In the genomic region with DNA sequence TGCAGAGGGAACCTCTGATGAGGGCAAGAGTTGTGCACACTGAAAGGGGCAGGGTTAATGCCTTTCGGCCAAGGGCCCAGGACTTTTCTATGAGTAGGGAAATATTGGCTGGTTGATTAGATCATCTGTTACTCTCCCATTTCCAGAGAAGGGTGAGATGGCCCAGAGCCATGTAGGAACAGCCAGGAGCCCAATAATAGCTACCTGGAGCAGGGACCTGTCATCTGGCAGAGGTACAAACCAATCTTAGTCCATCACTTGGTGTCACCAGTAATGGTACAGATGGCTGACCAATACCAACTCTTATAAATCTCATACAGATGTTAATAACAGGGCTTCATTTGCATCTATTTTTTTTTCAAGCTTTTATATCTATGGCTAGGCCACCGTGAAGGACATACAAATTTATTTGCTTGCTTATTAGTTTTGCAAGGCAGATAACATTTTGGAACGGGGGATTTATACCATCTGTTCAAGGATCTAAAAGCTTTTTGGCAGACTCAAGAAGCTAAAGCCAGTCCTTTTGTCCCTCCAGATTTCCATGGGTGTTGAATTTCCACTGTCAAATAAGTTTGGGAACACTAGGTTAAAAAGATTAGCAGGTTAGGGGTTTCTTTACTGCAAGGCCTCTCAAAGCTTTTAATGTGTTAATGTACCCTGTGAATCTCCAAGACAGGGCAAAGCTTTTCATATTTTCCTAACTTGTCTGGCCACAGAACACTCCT, we compare ENCODE assay signal across 18 cellular contexts.
DNase-seq lines count a peak whose midpoint lies in the region; ATAC-seq and TF ChIP-seq lines count a peak whose summit lies in the region.
"Had no signal": no experiment of that assay in that cellular context is flagged by ENCODE, and none has a peak within 500 bp of the region (broad histone marks: within the 10 kb centered on the region; RNA-seq: fewer than 3 reads in every experiment).

No MANE protein-coding gene starts in this region.

- H3K27me3 ChIP-seq in heart right ventricle (no peaks in the 10 kb centered on the region), esophagus muscularis mucosa (no peaks in the 10 kb centered on the region)
- H3K27me3 ChIP-seq: BLaER1 treated with 17β-estradiol and CSF1 and Interleukin-3, amounts not matched to agents 10 nM and 100 nM had no signal

- ATAC-seq in left ventricle myocardium superior, result peak; percentile 8
- no peak for ATAC-seq in heart right ventricle
- no peak for ATAC-seq in GM18873 (IDR thresholded peaks at IDR 0.05; ENCODE audit: low FRiP score, unreplicated experiment)
- ATAC-seq: A549 had no signal

- intact Hi-C loops in left ventricle myocardium superior (cut with micrococcal nuclease) (no loop called here), heart right ventricle (cut with DNase I) (loop anchor here in 1 of 10 donors (10.0 kb wide), 1 partner anchor 196 kb away; no protein-coding TSS in a partner anchor), esophagus muscularis mucosa (cut with DNase I) (no loop called here)

- H3K4me1 ChIP-seq in heart right ventricle (peaks cover 0 to 63% (median 32%) of the 10 kb centered on the region in 9 donors), esophagus muscularis mucosa (peaks cover 22 to 90% (median 79%) of the 10 kb centered on the region in 4 donors)
- H3K4me1 ChIP-seq: A549 had no signal

- TF ChIP-seq POLR2A in esophagus muscularis mucosa (IDR thresholded peaks at IDR 0.05; ENCODE audit: low read depth), result no peak

- H3K27ac ChIP-seq in heart right ventricle (no peak overlapping the region), esophagus muscularis mucosa (replicated peaks in 1 of 4) (peak overlapping the region in 3 of 4 donors; percentile 28 to 61 (median 37))
- H3K27ac ChIP-seq: A549; BLaER1 treated with 17β-estradiol and CSF1 and Interleukin-3, amounts not matched to agents 10 nM and 100 nM; HL-60 had no signal

- H3K4me3 ChIP-seq in heart right ventricle (no peak overlapping the region), esophagus muscularis mucosa (no peak overlapping the region)
- H3K4me3 ChIP-seq: A549; BLaER1 treated with 17β-estradiol and CSF1 and Interleukin-3, amounts not matched to agents 10 nM and 100 nM had no signal

- H3K9me3 ChIP-seq in heart right ventricle (no peaks in the 10 kb centered on the region), esophagus muscularis mucosa (no peaks in the 10 kb centered on the region)
- H3K9me3 ChIP-seq: A549; BLaER1 treated with 17β-estradiol and CSF1 and Interleukin-3, amounts not matched to agents 10 nM and 100 nM had no signal

- 41 to 46% methylated on average over 3 of the region's 3 CpGs for WGBS in heart right ventricle, 2 donors
- WGBS in esophagus muscularis mucosa, result 27% methylated on average over 3 of the region's 3 CpGs

- no peaks in the 10 kb centered on the region for H3K36me3 ChIP-seq in heart right ventricle
- H3K36me3 ChIP-seq in esophagus muscularis mucosa, result no peaks in the 10 kb centered on the region
- H3K36me3 ChIP-seq: BLaER1 treated with 17β-estradiol and CSF1 and Interleukin-3, amounts not matched to agents 10 nM and 100 nM had no signal

- TF ChIP-seq CTCF in heart right ventricle (IDR thresholded peaks at IDR 0.05), result no peak
- TF ChIP-seq CTCF in esophagus muscularis mucosa (IDR thresholded peaks at IDR 0.05), result no peak

- TF ChIP-seq EP300 in esophagus muscularis mucosa (IDR thresholded peaks at IDR 0.05), result no peak

- DNase-seq in left ventricle myocardium superior (no peak), heart right ventricle (no peak), NCI-H524 treated with DMSO at 0.1 percent for 48 hours (lab: John Stamatoyannopoulos, UW) (peak; percentile 97), esophagus muscularis mucosa (ENCODE audit: extremely low spot score) (no peak), hypothalamus (lab: John Stamatoyannopoulos, UW) (no peak), NCI-H2107 treated with DMSO at 0.1 percent for 48 hours (lab: John Stamatoyannopoulos, UW; ENCODE audit: unreplicated experiment) (no peak), activated gamma-delta T cell (lab: John Stamatoyannopoulos, UW) (no peak)
- DNase-seq: DMS153; NCI-H1105; NCI-H1694 treated with DMSO at 0.1 percent for 48 hours; NCI-H2107; NCI-H510A; NK-92 treated with Interleukin-12 subunit alpha and Interleukin-12 subunit beta, amount 100 ng/mL, for 24 hours; SHP77 treated with DMSO at 0.1 percent for 48 hours had no signal

Comparison
In these comparisons a context has a peak if more than half of its experiments do, and no peak if none do; other contexts are left out.
1. H3K27ac ChIP-seq: peak in esophagus muscularis mucosa (3 of 4); none in heart right ventricle (0 of 10).